1 cellular context compared by ENCODE assay signal in genomic region chr22:37527081-37527752, GRCh38.
TF ChIP-seq lines count a peak whose summit lies in the region.

No MANE protein-coding gene starts in this region.

TF ChIP-seq in HEK293, 187 proteins besides CTCF, POLR2A, EP300 and RAD21:
- TF ChIP-seq ZNF121 (tag by site-specific recombination; IDR thresholded peaks at IDR 0.05) (peak; percentile 81), ZNF341 (tag by site-specific recombination; IDR thresholded peaks at IDR 0.05; ENCODE audit: low read depth) (peak; percentile 76)
